28 cellular contexts compared by ENCODE assay signal in genomic region chr9:71273613-71274012, GRCh38.
"Had no signal": no experiment of that assay in that cellular context is flagged by ENCODE, and none has a peak within 500 bp of the region (broad histone marks: within the 10 kb centered on the region; RNA-seq: fewer than 3 reads in every experiment).

No MANE protein-coding gene starts in this region.

- H3K4me3 ChIP-seq: ascending aorta, breast epithelium, cardiac muscle cell, colonic mucosa, esophagus squamous epithelium, gastroesophageal sphincter had no signal

- H3K27me3 ChIP-seq: ascending aorta, breast epithelium, cardiac muscle cell, colonic mucosa, esophagus squamous epithelium, gastroesophageal sphincter had no signal

- H3K27ac ChIP-seq: ascending aorta, breast epithelium, cardiac muscle cell, colonic mucosa, epithelial cell of prostate, esophagus squamous epithelium, gastroesophageal sphincter had no signal

- FAIRE-seq: endometrium, endothelial cell of umbilical vein had no signal

- H3K4me1 ChIP-seq: ascending aorta, breast epithelium, colonic mucosa, esophagus squamous epithelium, gastroesophageal sphincter had no signal

- H3K4me1 Mint-ChIP-seq: activated CD4-positive, alpha-beta T cell treated with anti-CD3 and anti-CD28 coated beads for 36 hours; activated CD4-positive, alpha-beta T cell treated with anti-CD3 and anti-CD28 coated beads, Interleukin-2, amount 10 ng/mL, durations not matched to agents 24 days and 14 days; activated naive CD4-positive, alpha-beta T cell treated with anti-CD3 and anti-CD28 coated beads, Interleukin-2, amount 50 U/mL, for 24 hours; activated naive CD8-positive, alpha-beta T cell treated with anti-CD3 and anti-CD28 coated beads, Interleukin-2, amount 10 ng/mL, durations not matched to agents 7 days and 5 days; activated T-helper 17 cell treated with anti-CD3 and anti-CD28 coated beads, Interleukin-2, amount 50 U/mL, for 72 hours had no signal

- H3K36me3 Mint-ChIP-seq: activated CD4-positive, alpha-beta memory T cell treated with anti-CD3 and anti-CD28 coated beads for 36 hours; activated naive CD4-positive, alpha-beta T cell treated with anti-CD3 and anti-CD28 coated beads, Interleukin-2, amount 50 U/mL, for 24 hours; activated naive CD8-positive, alpha-beta T cell treated with anti-CD3 and anti-CD28 coated beads, Interleukin-2, amount 10 ng/mL, durations not matched to agents 7 days and 5 days; brain had no signal

- H3K27me3 Mint-ChIP-seq: activated CD4-positive, alpha-beta T cell treated with anti-CD3 and anti-CD28 coated beads, Interleukin-2, amount 10 ng/mL, durations not matched to agents 24 days and 14 days had no signal

- H3K4me3 Mint-ChIP-seq: activated CD4-positive, alpha-beta memory T cell treated with anti-CD3 and anti-CD28 coated beads for 36 hours; activated CD4-positive, alpha-beta T cell treated with anti-CD3 and anti-CD28 coated beads for 36 hours; activated CD4-positive, alpha-beta T cell treated with anti-CD3 and anti-CD28 coated beads, Interleukin-2, amount 10 ng/mL, durations not matched to agents 24 days and 14 days; activated naive CD4-positive, alpha-beta T cell treated with anti-CD3 and anti-CD28 coated beads for 36 hours; activated naive CD4-positive, alpha-beta T cell treated with anti-CD3 and anti-CD28 coated beads, Interleukin-2, amount 50 U/mL, for 24 hours; activated naive CD8-positive, alpha-beta T cell treated with anti-CD3 and anti-CD28 coated beads, Interleukin-2, amount 10 ng/mL, durations not matched to agents 7 days and 5 days; activated T-cell treated with anti-CD3 and anti-CD28 coated beads, Interleukin-2, amount 50 U/mL, for 24 hours; activated T-helper 17 cell treated with anti-CD3 and anti-CD28 coated beads, Interleukin-2, amount 50 U/mL, for 72 hours; brain had no signal

- DNase-seq: activated CD4-positive, alpha-beta memory T cell treated with anti-CD3 and anti-CD28 coated beads for 36 hours; activated CD4-positive, alpha-beta T cell treated with anti-CD3 and anti-CD28 coated beads for 36 hours; activated CD4-positive, alpha-beta T cell treated with anti-CD3 and anti-CD28 coated beads, Interleukin-2, amount 10 ng/mL, durations not matched to agents 24 days and 14 days; activated CD4-positive, CD25-positive, alpha-beta regulatory T cell; activated CD4-positive, CD25-positive, alpha-beta regulatory T cell treated with anti-CD3 and anti-CD28 coated beads, Interleukin-2, amount 50 U/mL, for 72 hours; activated CD8-positive, alpha-beta memory T cell treated with anti-CD3 and anti-CD28 coated beads, Interleukin-2, amount 50 U/mL, for 48 hours; activated effector memory CD4-positive, alpha-beta T cell treated with Interleukin-2 at 50 U/mL for 16 hours; activated naive CD4-positive, alpha-beta T cell treated with anti-CD3 and anti-CD28 coated beads for 36 hours; activated naive CD8-positive, alpha-beta T cell treated with anti-CD3 and anti-CD28 coated beads, Interleukin-2, amount 10 ng/mL, durations not matched to agents 7 days and 5 days; activated T-cell treated with anti-CD3 and anti-CD28 coated beads for 4 hours; activated T-cell treated with anti-CD3 and anti-CD28 coated beads, Interleukin-2, amount 50 U/mL, for 24 hours; central memory CD4-positive, alpha-beta T cell; cerebellar nuclear complex; colonic mucosa; effector CD8-positive, alpha-beta T cell; esophagus squamous epithelium; foreskin melanocyte; T-helper 2 cell had no signal

- H3K36me3 ChIP-seq: ascending aorta, breast epithelium, cardiac muscle cell, colonic mucosa, esophagus squamous epithelium, gastroesophageal sphincter had no signal

- H3K27ac Mint-ChIP-seq: activated CD4-positive, alpha-beta memory T cell treated with anti-CD3 and anti-CD28 coated beads for 36 hours; activated CD4-positive, alpha-beta T cell treated with anti-CD3 and anti-CD28 coated beads for 36 hours; activated CD4-positive, alpha-beta T cell treated with anti-CD3 and anti-CD28 coated beads, Interleukin-2, amount 10 ng/mL, durations not matched to agents 24 days and 14 days; activated naive CD4-positive, alpha-beta T cell treated with anti-CD3 and anti-CD28 coated beads for 36 hours; activated naive CD4-positive, alpha-beta T cell treated with anti-CD3 and anti-CD28 coated beads, Interleukin-2, amount 50 U/mL, for 24 hours; activated naive CD8-positive, alpha-beta T cell treated with anti-CD3 and anti-CD28 coated beads, Interleukin-2, amount 10 ng/mL, durations not matched to agents 7 days and 5 days; activated T-cell treated with anti-CD3 and anti-CD28 coated beads, Interleukin-2, amount 50 U/mL, for 24 hours; activated T-helper 17 cell treated with anti-CD3 and anti-CD28 coated beads, Interleukin-2, amount 50 U/mL, for 72 hours; brain had no signal

- H3K9me3 Mint-ChIP-seq: activated CD4-positive, alpha-beta memory T cell treated with anti-CD3 and anti-CD28 coated beads for 36 hours; activated CD4-positive, alpha-beta T cell treated with anti-CD3 and anti-CD28 coated beads, Interleukin-2, amount 10 ng/mL, durations not matched to agents 24 days and 14 days; activated naive CD4-positive, alpha-beta T cell treated with anti-CD3 and anti-CD28 coated beads for 36 hours; activated naive CD4-positive, alpha-beta T cell treated with anti-CD3 and anti-CD28 coated beads, Interleukin-2, amount 50 U/mL, for 24 hours; activated naive CD8-positive, alpha-beta T cell treated with anti-CD3 and anti-CD28 coated beads, Interleukin-2, amount 10 ng/mL, durations not matched to agents 7 days and 5 days; activated T-cell treated with anti-CD3 and anti-CD28 coated beads, Interleukin-2, amount 50 U/mL, for 24 hours; activated T-helper 17 cell treated with anti-CD3 and anti-CD28 coated beads, Interleukin-2, amount 50 U/mL, for 72 hours had no signal

- ATAC-seq: activated CD4-positive, alpha-beta T cell treated with anti-CD3 and anti-CD28 coated beads for 36 hours; activated T-helper 17 cell treated with anti-CD3 and anti-CD28 coated beads, Interleukin-2, amount 50 U/mL, for 72 hours; gastroesophageal sphincter had no signal

- H3K9me3 ChIP-seq: ascending aorta, breast epithelium, colonic mucosa, esophagus squamous epithelium, gastroesophageal sphincter had no signal
